In genomic region chr9:134065720-134066419, GRCh38 we compare ENCODE assay signal across 8 cellular contexts. TPM values are rescaled to one million over a fixed set of nuclear protein-coding genes. Genes with fewer than 3 reads are reported as not detected.
DNase-seq lines count a peak whose midpoint lies in the region; ATAC-seq, FAIRE-seq and TF ChIP-seq lines count a peak whose summit lies in the region.

No MANE protein-coding gene starts in this region.

- FAIRE-seq in GM19239 (lab: Jason Lieb, UNC), result peak; percentile 96

- H3K9me3 ChIP-seq in A673 (ENCODE audit: low read depth, low read length, poor library complexity, severe bottlenecking) (no peaks in the 10 kb centered on the region), NT2/D1 (ENCODE audit: insufficient read depth, low read length) (no peaks in the 10 kb centered on the region)

- CTCF ChIA-PET in A673 (lab: Charles Lee), result no interaction called here

- H3K36me3 ChIP-seq in A673 (ENCODE audit: insufficient read depth, low read length, poor library complexity, severe bottlenecking), result no peaks in the 10 kb centered on the region
- H3K36me3 ChIP-seq in NT2/D1 (ENCODE audit: insufficient read depth, insufficient read length, low read length), result peaks cover 25% of the 10 kb centered on the region

- peak overlapping the region; percentile 99 for H3K4me3 ChIP-seq in A673 (ENCODE audit: low read depth, low read length, poor library complexity, severe bottlenecking)
- H3K4me3 ChIP-seq in NT2/D1 (ENCODE audit: insufficient read length, low read depth), result peak overlapping the region; percentile 83
- H3K4me3 ChIP-seq in fibroblast of the aortic adventitia (ENCODE audit: low read depth, low read length), result peak overlapping the region; percentile 79

- H3K9ac ChIP-seq in NT2/D1 (ENCODE audit: insufficient read length, low read depth), result peak overlapping the region; percentile 85

- H3K4me1 ChIP-seq in A673 (ENCODE audit: insufficient read depth, low read length, poor library complexity, severe bottlenecking) (no peaks in the 10 kb centered on the region), NT2/D1 (ENCODE audit: insufficient read depth, insufficient read length) (peaks cover 34% of the 10 kb centered on the region)

- H3K36me3 Mint-ChIP-seq in activated T-cell treated with anti-CD3 and anti-CD28 coated beads, Interleukin-2, amount 50 U/mL, for 4 hours (ENCODE audit: insufficient read depth), result peaks cover 3% of the 10 kb centered on the region

- no peaks in the 10 kb centered on the region for H3K9me3 Mint-ChIP-seq in activated T-cell treated with anti-CD3 and anti-CD28 coated beads, Interleukin-2, amount 50 U/mL, for 4 hours

- DNase-seq in A673 (ENCODE audit: low spot score) (peak; percentile 8), GM19239 (ENCODE audit: insufficient read length, low spot score) (peak; percentile 89), NT2/D1 (ENCODE audit: low read depth, low spot score) (no peak), fibroblast of the aortic adventitia (ENCODE audit: low read depth) (peak; percentile 52), pons (ENCODE audit: low spot score) (peak; percentile 27), NCI-H345 treated with DMSO at 0.1 percent for 48 hours (lab: John Stamatoyannopoulos, UW; ENCODE audit: unreplicated experiment) (no peak)
- DNase-seq in activated T-cell treated with anti-CD3 and anti-CD28 coated beads, Interleukin-2, amount 50 U/mL, for 4 hours, result peak; percentile 44

- H3K4me1 Mint-ChIP-seq in activated T-cell treated with anti-CD3 and anti-CD28 coated beads, Interleukin-2, amount 50 U/mL, for 4 hours (ENCODE audit: low read depth), result peaks cover 48% of the 10 kb centered on the region

- ATAC-seq in activated T-cell treated with anti-CD3 and anti-CD28 coated beads, Interleukin-2, amount 50 U/mL, for 4 hours, result peak; percentile 41 to 49
- no peak for ATAC-seq in GM19395 (IDR thresholded peaks at IDR 0.05; ENCODE audit: unreplicated experiment)

- no peak for TF ChIP-seq CTCF in A673 (conservative IDR thresholded peaks at IDR 0.05; ENCODE audit: low read depth, low read length)
- TF ChIP-seq CTCF in fibroblast of the aortic adventitia (IDR thresholded peaks at IDR 0.05; ENCODE audit: insufficient read depth, low read length), result no peak

- H3K27me3 ChIP-seq in A673 (replicated peaks; ENCODE audit: insufficient read depth, low read depth, low read length, poor library complexity) (peaks cover 15% of the 10 kb centered on the region), NT2/D1 (ENCODE audit: insufficient read depth, insufficient read length) (peaks cover 22% of the 10 kb centered on the region)

- BruUV-seq in A673 (replicated peaks; lab: Mats Ljungman, UMichigan), result TSS peak; percentile 72

- H3K27me3 Mint-ChIP-seq in activated T-cell treated with anti-CD3 and anti-CD28 coated beads, Interleukin-2, amount 50 U/mL, for 4 hours (ENCODE audit: low read depth), result peaks cover 12% of the 10 kb centered on the region

- POLR2A ChIA-PET in A673 (lab: Charles Lee; ENCODE audit: low non-redundant PET), result no interaction called here

- intact Hi-C loops in A673 (cut with micrococcal nuclease; ENCODE audit: unreplicated experiment), result loop anchor here (10.0 kb wide), 1 partner anchor 941 kb away; the partner anchor contains the start of gene RALGDS

- H3K27ac ChIP-seq in A673 (ENCODE audit: low read depth, low read length, poor library complexity, severe bottlenecking), result peak overlapping the region; percentile 94

- peak overlapping the region; percentile 86 for H3K4me3 Mint-ChIP-seq in activated T-cell treated with anti-CD3 and anti-CD28 coated beads, Interleukin-2, amount 50 U/mL, for 4 hours

RNA-seq across cellular contexts. Expression of gene BRD3, which starts 2.0 kb away (rescaled TPM):
- total RNA-seq in A673 (2021) (61.6 and 72.7 TPM in 2 replicates), fibroblast of the aortic adventitia (ENCODE audit: low replicate concordance) (7.4 and 7.5 TPM in 2 replicates)
- total RNA-seq in activated T-cell treated with anti-CD3 and anti-CD28 coated beads, Interleukin-2, amount 50 U/mL, for 4 hours, result 10 to 100 TPM; 29.3 to 38.2 (median 32.4) TPM

RNA-seq across cellular contexts. Expression of gene BRD3OS, which starts 40.6 kb away (rescaled TPM):
- 13.5 and 22.2 TPM in 2 replicates for total RNA-seq in A673 (2021)
- total RNA-seq in activated T-cell treated with anti-CD3 and anti-CD28 coated beads, Interleukin-2, amount 50 U/mL, for 4 hours, result 10 to 100 TPM; 11.9 to 15.5 (median 13.9) TPM
- 11.5 and 26.2 TPM in 2 replicates for total RNA-seq in fibroblast of the aortic adventitia (ENCODE audit: low replicate concordance)

Comparison
In these comparisons a context has a peak if more than half of its experiments do, and no peak if none do; other contexts are left out.
1. DNase-seq: peak in A673 (single experiment), GM19239 (single experiment), activated T-cell treated with anti-CD3 and anti-CD28 coated beads, Interleukin-2, amount 50 U/mL, for 4 hours (single experiment), fibroblast of the aortic adventitia (single experiment) and pons (single experiment); none in NT2/D1 (single experiment) and NCI-H345 treated with DMSO at 0.1 percent for 48 hours (single experiment).
2. Peak in every context shown above with its lines, with median percentiles within 50 percentile points of each other: H3K4me3 ChIP-seq.